Comparison of ENCODE assay signal across 28 cellular contexts in the genomic region with DNA sequence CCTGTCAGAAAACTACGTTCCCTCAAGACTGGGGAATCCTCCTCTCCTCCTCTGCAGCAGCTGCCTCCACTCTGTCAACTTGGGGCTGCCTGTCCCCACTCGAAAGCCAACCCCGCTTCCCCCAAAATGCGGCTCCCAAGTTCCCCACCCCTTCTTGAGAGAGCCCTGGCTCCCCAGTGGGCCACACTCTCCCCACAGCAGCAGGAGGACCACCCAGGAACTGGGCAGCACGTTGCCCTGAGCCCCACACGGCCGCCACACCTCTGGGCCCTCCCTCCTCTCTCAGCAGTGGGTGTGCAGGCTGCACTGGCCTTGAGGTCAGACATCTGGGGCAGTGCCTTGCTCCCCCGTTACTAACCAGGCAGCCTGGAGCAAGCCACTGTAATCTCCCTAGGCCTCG. TPM values are rescaled to one million over a fixed set of nuclear protein-coding genes. Genes with fewer than 3 reads are reported as not detected.
"Had no signal": no experiment of that assay in that cellular context is flagged by ENCODE, and none has a peak within 500 bp of the region (broad histone marks: within the 10 kb centered on the region; RNA-seq: fewer than 3 reads in every experiment).

No MANE protein-coding gene starts in this region.

- H3K4me3 ChIP-seq: adrenal gland, ascending aorta, dorsolateral prefrontal cortex, heart right ventricle, lung, ovary, psoas muscle, right atrium auricular region, tibial artery had no signal

- ATAC-seq: activated CD8-positive, alpha-beta T cell treated with anti-CD3 and anti-CD28 coated beads for 36 hours; activated T-cell treated with anti-CD3 and anti-CD28 coated beads, Interleukin-2, amount 50 U/mL, for 4 hours; heart right ventricle; naive thymus-derived CD8-positive, alpha-beta T cell; psoas muscle; stimulated activated naive CD8-positive, alpha-beta T cell treated with anti-CD3 and anti-CD28 coated beads, Interleukin-15, amount 100 ng/mL, for 72 hours; T-cell had no signal

- DNase-seq: activated CD4-positive, alpha-beta T cell treated with anti-CD3 and anti-CD28 coated beads, Interleukin-2, amount 10 ng/mL, durations not matched to agents 7 days and 5 days; activated CD4-positive, CD25-positive, alpha-beta regulatory T cell treated with anti-CD3 and anti-CD28 coated beads, Interleukin-2, amount 50 U/mL, for 72 hours; activated CD8-positive, alpha-beta T cell treated with anti-CD3 and anti-CD28 coated beads for 36 hours; activated naive CD4-positive, alpha-beta T cell; activated T-cell treated with anti-CD3 and anti-CD28 coated beads, Interleukin-2, amount 50 U/mL, for 4 hours; brain microvascular endothelial cell; central memory CD4-positive, alpha-beta T cell; foreskin fibroblast; heart right ventricle; naive thymus-derived CD8-positive, alpha-beta T cell; ovary; psoas muscle; stimulated activated CD4-positive, alpha-beta T cell treated with anti-CD3 and anti-CD28 coated beads, Interleukin-12 subunit alpha, Interleukin-12 subunit beta, amount 100 ng/mL, for 4 hours; stimulated activated CD4-positive, alpha-beta T cell treated with anti-CD3 and anti-CD28 coated beads, Interleukin-4, amount 100 ng/mL, for 4 hours; T-cell had no signal

- H3K9me3 ChIP-seq: adrenal gland, ascending aorta, heart right ventricle, ovary, psoas muscle, right atrium auricular region, tibial artery had no signal

- H3K4me1 ChIP-seq: adrenal gland, ascending aorta, psoas muscle had no signal

- H3K27me3 ChIP-seq: adrenal gland, ascending aorta, brain microvascular endothelial cell, ovary, right atrium auricular region had no signal

- H3K36me3 ChIP-seq: adrenal gland, ascending aorta, brain microvascular endothelial cell, heart right ventricle, ovary, right atrium auricular region, tibial artery, WERI-Rb-1 had no signal

- H3K27ac ChIP-seq: adrenal gland, ascending aorta, brain microvascular endothelial cell, dorsolateral prefrontal cortex, epithelial cell of prostate, heart right ventricle, ovary, psoas muscle, right atrium auricular region, tibial artery, WERI-Rb-1 had no signal

RNA-seq across cellular contexts. Expression of a gene that starts 9.6 kb away (rescaled TPM):
- total RNA-seq: activated CD4-positive, alpha-beta T cell treated with anti-CD3 and anti-CD28 coated beads, Interleukin-2, amount 10 ng/mL, durations not matched to agents 7 days and 5 days; activated CD8-positive, alpha-beta T cell treated with anti-CD3 and anti-CD28 coated beads for 36 hours; activated T-cell treated with anti-CD3 and anti-CD28 coated beads, Interleukin-2, amount 50 U/mL, for 4 hours; activated T-helper 2 cell treated with anti-CD3 and anti-CD28 coated beads, Interferon-gamma antibody, Interleukin-2, Interleukin-4, amounts not matched to agents 10 μg/mL and 5 μg/mL and 100 μg/mL, durations not matched to agents 14 hours and 24 hours and 36 hours; adrenal gland; ascending aorta; dorsolateral prefrontal cortex; fibroblast of lung; heart right ventricle; lung; mesothelial cell of epicardium; naive thymus-derived CD8-positive, alpha-beta T cell; ovary; psoas muscle; right atrium auricular region; T-cell had no signal
- polyA plus RNA-seq: adrenal gland; fibroblast of lung; heart right ventricle; keratinocyte; lung; naive thymus-derived CD8-positive, alpha-beta T cell; ovary; psoas muscle had no signal
